9 cellular contexts compared by ENCODE assay signal in the genomic region with DNA sequence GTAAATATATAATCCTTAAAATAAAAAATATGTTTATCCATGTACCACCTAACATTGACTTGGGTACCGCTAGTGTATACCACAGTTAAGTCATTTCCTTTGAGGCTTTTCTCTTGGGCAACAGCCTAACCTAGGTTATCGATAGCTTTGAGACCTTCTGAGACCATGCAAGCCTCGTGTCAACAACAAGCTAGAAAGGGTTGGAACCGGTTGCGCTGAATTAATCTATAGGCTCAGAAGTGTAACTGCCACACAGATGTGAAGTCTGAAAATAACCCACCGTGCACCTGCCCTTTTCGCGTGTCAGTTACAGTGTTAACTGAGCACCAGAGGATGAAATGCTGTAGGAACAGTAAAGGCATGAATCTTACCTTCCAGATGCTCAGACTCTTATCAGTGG. TPM values are rescaled to one million over a fixed set of nuclear protein-coding genes. Genes with fewer than 3 reads are reported as not detected.
DNase-seq lines count a peak whose midpoint lies in the region; ATAC-seq and TF ChIP-seq lines count a peak whose summit lies in the region.
"Had no signal": no experiment of that assay in that cellular context is flagged by ENCODE, and none has a peak within 500 bp of the region (broad histone marks: within the 10 kb centered on the region; RNA-seq: fewer than 3 reads in every experiment).

No MANE protein-coding gene starts in this region.

- H4K20me1 ChIP-seq in OCI-LY7 (ENCODE audit: insufficient read depth, low read length), result no peaks in the 10 kb centered on the region

- DNase-seq in activated gamma-delta T cell treated with Interleukin-2 at 50 U/mL for 16 hours (peak; percentile 17), activated gamma-delta T cell (lab: John Stamatoyannopoulos, UW) (no peak), OCI-LY7 (ENCODE audit: low spot score) (peak; percentile 99), NCI-H146 treated with DMSO at 0.1 percent for 48 hours (lab: John Stamatoyannopoulos, UW; ENCODE audit: unreplicated experiment) (no peak), NCI-H1694 (lab: John Stamatoyannopoulos, UW) (no peak), dedifferentiated amniotic fluid mesenchymal stem cell (ENCODE audit: extremely low spot score) (no peak)
- DNase-seq in stimulated activated naive CD8-positive, alpha-beta T cell treated with anti-CD3 and anti-CD28 coated beads, Interleukin-15, Interleukin-2, amounts not matched to agents 100 U/mL and 50 U/mL, for 24 hours, result peak; percentile 17
- DNase-seq: activated CD4-positive, CD25-positive, alpha-beta regulatory T cell treated with anti-CD3 and anti-CD28 coated beads, Interleukin-2, amount 50 U/mL, for 72 hours had no signal

- H3K4me2 ChIP-seq in OCI-LY7 (ENCODE audit: low read length), result peak overlapping the region; percentile 76

- peaks cover 78% of the 10 kb centered on the region; the same call in 1 of the 2 replicates for H3K79me2 ChIP-seq in OCI-LY7 (ENCODE audit: insufficient read depth, low read depth, low read length)

- no peaks in the 10 kb centered on the region for H3K9me3 ChIP-seq in OCI-LY7 (ENCODE audit: low read length)

- intact Hi-C loops in OCI-LY7 (cut with micrococcal nuclease; ENCODE audit: unreplicated experiment), result loop anchor here (1.0 to 10.0 kb wide), 11 partner anchors 18 to 1306 kb away; no protein-coding TSS in a partner anchor

- H3K9me2 ChIP-seq in OCI-LY7 (ENCODE audit: insufficient read depth, low read length), result no peaks in the 10 kb centered on the region

- H3K36me3 ChIP-seq in OCI-LY7 (ENCODE audit: insufficient read depth, low read length), result peaks cover 33% of the 10 kb centered on the region; the same call in 1 of the 2 replicates

- peak; percentile 57 for ATAC-seq in HG02943 (IDR thresholded peaks at IDR 0.05; ENCODE audit: low read depth, unreplicated experiment)
- ATAC-seq in stimulated activated naive CD8-positive, alpha-beta T cell treated with anti-CD3 and anti-CD28 coated beads, Interleukin-15, Interleukin-2, amounts not matched to agents 100 U/mL and 50 U/mL, for 24 hours, result peak; percentile 60

- CTCF ChIA-PET in OCI-LY7 (lab: Charles Lee; ENCODE audit: unreplicated experiment), result interaction anchor here (0.9 kb wide), 1 partner anchor 81 kb away, joined by 3 read pairs; no protein-coding TSS in a partner anchor

- no TSS peak for BruUV-seq in OCI-LY7 (replicated peaks; lab: Mats Ljungman, UMichigan)

- H3K27ac ChIP-seq in OCI-LY7 (ENCODE audit: low read depth, low read length, poor library complexity, severe bottlenecking), result peak overlapping the region; percentile 97

- peaks cover 98% of the 10 kb centered on the region for H3K4me1 ChIP-seq in OCI-LY7 (ENCODE audit: insufficient read depth, low read length, poor library complexity, severe bottlenecking)

- TF ChIP-seq CTCF in OCI-LY7 (conservative IDR thresholded peaks at IDR 0.05; ENCODE audit: low read length), result no peak

- POLR2A ChIA-PET in OCI-LY7 (lab: Charles Lee), result interaction anchor here (0.7 to 12.2 kb wide), 10 partner anchors 11 to 1306 kb away, joined by 3 to 284 read pairs (median 8); partner anchors contain the start of gene ARID5B

- H2AFZ ChIP-seq in OCI-LY7 (ENCODE audit: low read length), result no peak overlapping the region

- H3K4me3 ChIP-seq in OCI-LY7 (ENCODE audit: low read depth, low read length, poor library complexity, severe bottlenecking), result no peak overlapping the region

RNA-seq across cellular contexts. Expression of gene ARID5B, which starts 59.8 kb away (rescaled TPM):
- 38.0 and 43.6 TPM in 2 replicates for total RNA-seq in OCI-LY7 (2014; rRNA removed; shearing (Covaris generic))
- total RNA-seq in OCI-LY7 (2022), result 56.5 and 56.7 TPM in 2 replicates

Comparison
In these comparisons a context has a peak if more than half of its experiments do, and no peak if none do; other contexts are left out.
1. DNase-seq: peak in activated gamma-delta T cell treated with Interleukin-2 at 50 U/mL for 16 hours (single experiment), OCI-LY7 (single experiment) and stimulated activated naive CD8-positive, alpha-beta T cell treated with anti-CD3 and anti-CD28 coated beads, Interleukin-15, Interleukin-2, amounts not matched to agents 100 U/mL and 50 U/mL, for 24 hours (single experiment); none in activated gamma-delta T cell (single experiment), NCI-H146 treated with DMSO at 0.1 percent for 48 hours (single experiment), NCI-H1694 (single experiment) and dedifferentiated amniotic fluid mesenchymal stem cell (single experiment).